In genomic region chr13:29125934-29126424, GRCh38 we compare ENCODE assay signal across 11 cellular contexts.
A peak's percentile ranks its signal among the peaks of the same experiment; 100 is the strongest.
DNase-seq lines count a peak whose midpoint lies in the region; ATAC-seq and TF ChIP-seq lines count a peak whose summit lies in the region.
"Had no signal": no experiment of that assay in that cellular context is flagged by ENCODE, and none has a peak within 500 bp of the region (broad histone marks: within the 10 kb centered on the region; RNA-seq: fewer than 3 reads in every experiment).

No MANE protein-coding gene starts in this region.

- H3K36me3 ChIP-seq in smooth muscle cell (ENCODE audit: low read depth) (no peaks in the 10 kb centered on the region), endodermal cell (ENCODE audit: control insufficient read depth, insufficient read depth, low read length) (no peaks in the 10 kb centered on the region)
- H3K36me3 ChIP-seq: neutrophil had no signal

- no peaks in the 10 kb centered on the region for H3K4me1 Mint-ChIP-seq in T-helper 1 cell treated with Interleukin-12 subunit alpha and Interleukin-12 subunit beta and Interleukin-4 antibody, amounts not matched to agents 30 μg/mL and 1 μg/mL, for 36 hours (ENCODE audit: low read depth)
- H3K4me1 Mint-ChIP-seq in endodermal cell, result no peaks in the 10 kb centered on the region

- no peaks in the 10 kb centered on the region for H3K79me2 ChIP-seq in smooth muscle cell (ENCODE audit: low read depth)

- H3K27ac ChIP-seq in smooth muscle cell (ENCODE audit: low read depth) (no peak overlapping the region), endodermal cell (ENCODE audit: low read depth, low read length) (no peak overlapping the region)
- H3K27ac ChIP-seq: body of pancreas, neutrophil had no signal

- H3K9me3 Mint-ChIP-seq in T-helper 1 cell treated with Interleukin-12 subunit alpha and Interleukin-12 subunit beta and Interleukin-4 antibody, amounts not matched to agents 30 μg/mL and 1 μg/mL, for 36 hours, result peaks cover 3% of the 10 kb centered on the region
- no peaks in the 10 kb centered on the region for H3K9me3 Mint-ChIP-seq in endodermal cell
- H3K9me3 Mint-ChIP-seq: IgD-negative memory B cell had no signal

- no peaks in the 10 kb centered on the region for H4K20me1 ChIP-seq in smooth muscle cell (ENCODE audit: low read depth)

- H2AFZ ChIP-seq in smooth muscle cell (ENCODE audit: low read depth), result no peak overlapping the region

- H3K4me3 ChIP-seq in GM12865 (ENCODE audit: low read depth, low read length), result peak overlapping the region; percentile 21
- H3K4me3 ChIP-seq in smooth muscle cell, result no peak overlapping the region
- no peak overlapping the region for H3K4me3 ChIP-seq in endodermal cell (ENCODE audit: low read length)
- H3K4me3 ChIP-seq: body of pancreas had no signal

- H3K4me1 ChIP-seq in smooth muscle cell (ENCODE audit: low read depth), result no peaks in the 10 kb centered on the region
- H3K4me1 ChIP-seq in endodermal cell (ENCODE audit: control insufficient read depth, insufficient read depth, low read length), result no peaks in the 10 kb centered on the region
- H3K4me1 ChIP-seq: body of pancreas had no signal

- no peaks in the 10 kb centered on the region for H3K27me3 Mint-ChIP-seq in T-helper 1 cell treated with Interleukin-12 subunit alpha and Interleukin-12 subunit beta and Interleukin-4 antibody, amounts not matched to agents 30 μg/mL and 1 μg/mL, for 36 hours (ENCODE audit: low read depth)
- H3K27me3 Mint-ChIP-seq in endodermal cell (ENCODE audit: insufficient read depth), result no peaks in the 10 kb centered on the region
- H3K27me3 Mint-ChIP-seq: IgD-negative memory B cell had no signal

- no peak overlapping the region for H3K4me3 Mint-ChIP-seq in T-helper 1 cell treated with Interleukin-12 subunit alpha and Interleukin-12 subunit beta and Interleukin-4 antibody, amounts not matched to agents 30 μg/mL and 1 μg/mL, for 36 hours
- no peak overlapping the region for H3K4me3 Mint-ChIP-seq in endodermal cell

- ATAC-seq in GM19397 (IDR thresholded peaks at IDR 0.05; ENCODE audit: unreplicated experiment) (peak; percentile 57), HG03066 (IDR thresholded peaks at IDR 0.05; ENCODE audit: low read depth, unreplicated experiment) (peak; percentile 55)
- ATAC-seq: body of pancreas had no signal

- H3K27me3 ChIP-seq in smooth muscle cell (ENCODE audit: low read depth) (no peaks in the 10 kb centered on the region), endodermal cell (ENCODE audit: control insufficient read depth, insufficient read depth, low read length, poor library complexity, severe bottlenecking) (no peaks in the 10 kb centered on the region)
- H3K27me3 ChIP-seq: body of pancreas, neutrophil had no signal

- H3K4me2 ChIP-seq in smooth muscle cell, result no peak overlapping the region

- H3K9ac ChIP-seq in smooth muscle cell (ENCODE audit: low read depth) (no peak overlapping the region), endodermal cell (ENCODE audit: extremely low read depth, low read length, poor library complexity, severe bottlenecking) (no peak overlapping the region)

- H3K9me3 ChIP-seq in smooth muscle cell (replicated peaks; ENCODE audit: low read depth) (no peaks in the 10 kb centered on the region), endodermal cell (ENCODE audit: control insufficient read depth, low read length) (peaks cover 15% of the 10 kb centered on the region)
- H3K9me3 ChIP-seq: body of pancreas, neutrophil had no signal

- H3K27ac Mint-ChIP-seq in T-helper 1 cell treated with Interleukin-12 subunit alpha and Interleukin-12 subunit beta and Interleukin-4 antibody, amounts not matched to agents 30 μg/mL and 1 μg/mL, for 36 hours, result peak overlapping the region; percentile 78
- H3K27ac Mint-ChIP-seq in endodermal cell, result no peak overlapping the region
- H3K27ac Mint-ChIP-seq: IgD-negative memory B cell had no signal

- peak; percentile 71 for DNase-seq in GM12865 (ENCODE audit: low read depth)
- DNase-seq in smooth muscle cell (lab: John Stamatoyannopoulos, UW; ENCODE audit: unreplicated experiment), result no peak
- no peak for DNase-seq in DMS79 treated with DMSO at 0.1 percent for 48 hours (lab: John Stamatoyannopoulos, UW)
- DNase-seq in AG08395 (ENCODE audit: low spot score), result no peak
- no peak for DNase-seq in endodermal cell
- DNase-seq: body of pancreas had no signal

- H3F3A ChIP-seq in smooth muscle cell (ENCODE audit: low read depth), result no peaks in the 10 kb centered on the region

- TF ChIP-seq CTCF in GM12865 (IDR thresholded peaks at IDR 0.05; ENCODE audit: insufficient read depth, low read depth, low read length, missing control alignments) (no peak), smooth muscle cell (IDR thresholded peaks at IDR 0.05; ENCODE audit: borderline replicate concordance, insufficient read depth, poor library complexity, severe bottlenecking) (no peak), endodermal cell (conservative IDR thresholded peaks at IDR 0.05) (no peak)

- 83% methylated on average over 5 of the region's 5 CpGs for WGBS in smooth muscle cell (ENCODE audit: low lambda C conversion rate)
- WGBS in endodermal cell (ENCODE audit: insufficient coverage in 1 of 2, insufficient read length in 1 of 2), 2 experiments, result 62 to 63% methylated on average over 4 to 5 of the region's 5 CpGs

- no peaks in the 10 kb centered on the region for H3K36me3 Mint-ChIP-seq in T-helper 1 cell treated with Interleukin-12 subunit alpha and Interleukin-12 subunit beta and Interleukin-4 antibody, amounts not matched to agents 30 μg/mL and 1 μg/mL, for 36 hours (ENCODE audit: low read depth)
- no peaks in the 10 kb centered on the region for H3K36me3 Mint-ChIP-seq in endodermal cell (ENCODE audit: low read depth)
